15 cellular contexts compared by ENCODE assay signal in the genomic region with DNA sequence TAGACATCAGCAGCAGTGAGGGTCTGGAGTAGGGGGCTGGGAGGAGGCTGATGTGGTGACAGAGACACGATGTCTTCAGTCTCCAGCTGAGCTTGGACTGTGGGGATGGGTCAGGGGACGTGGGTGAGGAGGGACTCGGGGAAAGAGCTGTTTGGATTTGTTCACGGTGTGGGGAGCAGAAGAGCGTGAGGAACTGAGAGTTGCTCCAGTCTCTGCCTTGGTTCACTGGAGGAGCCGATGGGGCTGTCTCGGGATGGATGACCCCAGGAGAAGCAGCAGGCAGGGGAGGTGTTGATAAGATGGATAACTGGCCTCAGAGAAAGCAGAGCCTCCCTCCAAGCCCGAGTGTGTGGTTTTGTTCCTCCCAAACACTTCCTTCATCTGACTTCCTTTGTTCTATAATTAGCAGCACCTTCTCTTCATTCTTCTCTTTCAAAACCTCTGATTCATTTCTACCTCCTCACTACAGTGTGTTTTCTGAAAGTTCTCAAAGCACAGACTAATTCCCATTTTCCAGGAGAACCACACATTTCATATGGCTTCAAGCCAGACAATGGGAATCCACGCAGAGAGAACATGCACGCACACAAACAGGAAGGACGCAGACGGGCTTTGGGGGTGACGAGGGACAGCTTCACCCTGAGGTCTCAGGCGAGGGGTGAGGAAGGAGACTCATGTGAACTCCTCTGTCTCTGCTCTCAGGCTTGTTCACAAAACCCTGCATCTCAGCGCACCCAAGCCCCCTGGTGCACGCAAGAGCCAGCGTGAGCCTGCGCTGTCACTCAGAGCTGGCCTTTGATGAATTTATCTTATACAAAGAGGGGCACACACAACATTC. TPM values are rescaled to one million over a fixed set of nuclear protein-coding genes. Genes with fewer than 3 reads are reported as not detected.
DNase-seq lines count a peak whose midpoint lies in the region; ATAC-seq and TF ChIP-seq lines count a peak whose summit lies in the region.
"Had no signal": no experiment of that assay in that cellular context is flagged by ENCODE, and none has a peak within 500 bp of the region (broad histone marks: within the 10 kb centered on the region; RNA-seq: fewer than 3 reads in every experiment).

No MANE protein-coding gene starts in this region.

- ATAC-seq in central memory CD8-positive, alpha-beta T cell (replicated peaks; ENCODE audit: extremely low read depth, poor library complexity, severe bottlenecking), result no peak

- H3F3A ChIP-seq in neural progenitor cell (ENCODE audit: low read depth), result no peaks in the 10 kb centered on the region

- no peaks in the 10 kb centered on the region for H3K36me3 Mint-ChIP-seq in central memory CD8-positive, alpha-beta T cell (ENCODE audit: insufficient read depth)
- H3K36me3 Mint-ChIP-seq in neural progenitor cell, result no peaks in the 10 kb centered on the region

- H2AFZ ChIP-seq in neural progenitor cell (replicated peaks), result no peak overlapping the region

- H3K27me3 ChIP-seq in HAP-1 (ENCODE audit: low read depth), result no peaks in the 10 kb centered on the region
- no peaks in the 10 kb centered on the region for H3K27me3 ChIP-seq in neural progenitor cell
- H3K27me3 ChIP-seq: SJCRH30 had no signal

- H3K27me3 Mint-ChIP-seq in central memory CD8-positive, alpha-beta T cell, result peaks cover 52% of the 10 kb centered on the region
- H3K27me3 Mint-ChIP-seq in neural progenitor cell (ENCODE audit: insufficient read depth, low read depth), result peaks cover 6% of the 10 kb centered on the region

- in situ Hi-C loops in HAP-1 (cut with MboI; ENCODE audit: low sequenced_read_pairs), result no loop called here
- in situ Hi-C loops in GM13977 (cut with MboI; ENCODE audit: low pct_unique_long_range_greater_than_20kb, low sequenced_read_pairs, unreplicated experiment), result no loop called here

- H3K4me1 ChIP-seq in HAP-1 (no peaks in the 10 kb centered on the region), neural progenitor cell (no peaks in the 10 kb centered on the region)
- H3K4me1 ChIP-seq: SJCRH30 had no signal

- no peak overlapping the region for H3K9ac ChIP-seq in neural progenitor cell

- H3K27ac Mint-ChIP-seq in central memory CD8-positive, alpha-beta T cell (ENCODE audit: low read depth), result peak overlapping the region; percentile 3
- no peak overlapping the region for H3K27ac Mint-ChIP-seq in neural progenitor cell

- H4K20me1 ChIP-seq in neural progenitor cell (ENCODE audit: low read depth), result no peaks in the 10 kb centered on the region

- H3K4me1 Mint-ChIP-seq in central memory CD8-positive, alpha-beta T cell, result peaks cover 33% of the 10 kb centered on the region
- no peaks in the 10 kb centered on the region for H3K4me1 Mint-ChIP-seq in neural progenitor cell

- H3K9me3 Mint-ChIP-seq in central memory CD8-positive, alpha-beta T cell, result peaks cover 5% of the 10 kb centered on the region
- H3K9me3 Mint-ChIP-seq in neural progenitor cell, result peaks cover 8% of the 10 kb centered on the region

- H3K4me3 ChIP-seq in NB4 (ENCODE audit: low read depth, low read length), result no peak overlapping the region
- no peak overlapping the region for H3K4me3 ChIP-seq in HAP-1
- H3K4me3 ChIP-seq in neural progenitor cell, result no peak overlapping the region
- H3K4me3 ChIP-seq: SJCRH30, spleen had no signal

- H3K27ac ChIP-seq in neural progenitor cell, result no peak overlapping the region
- H3K27ac ChIP-seq: SJCRH30, spleen, VCaP had no signal

- no peak overlapping the region for H3K4me2 ChIP-seq in neural progenitor cell

- H3K9me3 ChIP-seq in HAP-1 (no peaks in the 10 kb centered on the region), neural progenitor cell (ENCODE audit: low read depth) (no peaks in the 10 kb centered on the region)
- H3K9me3 ChIP-seq: SJCRH30, spleen had no signal

- peak overlapping the region; percentile 38 for H3K4me3 Mint-ChIP-seq in central memory CD8-positive, alpha-beta T cell
- H3K4me3 Mint-ChIP-seq in neural progenitor cell, result no peak overlapping the region

- H3K36me3 ChIP-seq in HAP-1 (replicated peaks), result no peaks in the 10 kb centered on the region
- H3K36me3 ChIP-seq in neural progenitor cell, result no peaks in the 10 kb centered on the region
- H3K36me3 ChIP-seq: SJCRH30, spleen had no signal

- TF ChIP-seq CTCF in NB4 (IDR thresholded peaks at IDR 0.05; ENCODE audit: low read depth, low read length), result no peak
- no peak for TF ChIP-seq CTCF in GM13977 (IDR thresholded peaks at IDR 0.05; ENCODE audit: extremely low read depth, insufficient read depth, missing control alignments)
- no peak for TF ChIP-seq CTCF in neural progenitor cell (IDR thresholded peaks at IDR 0.05)

- H3K79me2 ChIP-seq in neural progenitor cell (ENCODE audit: low read depth), result no peaks in the 10 kb centered on the region

- DNase-seq in stimulated activated CD4-positive, alpha-beta T cell treated with anti-CD3 and anti-CD28 coated beads, Interleukin-4, amount 100 ng/mL, for 1 hour, result peak; percentile 6
- DNase-seq in stimulated activated CD4-positive, alpha-beta T cell treated with anti-CD3 and anti-CD28 coated beads, Interleukin-2, amount 100 ng/mL, for 48 hours, result no peak
- DNase-seq in NB4 (ENCODE audit: low read depth) (peak; percentile 24), HAP-1 (ENCODE audit: low spot score in 2 of 2) (no peak), GM13977 (ENCODE audit: low spot score) (no peak), neural progenitor cell (ENCODE audit: low spot score) (no peak)
- DNase-seq in central memory CD8-positive, alpha-beta T cell (ENCODE audit: low spot score in 2 of 2), result no peak
- DNase-seq in stimulated activated naive CD4-positive, alpha-beta T cell treated with Interleukin-2 at 50 U/mL for 16 hours (lab: John Stamatoyannopoulos, UW), result no peak
- DNase-seq: cortex of kidney; EL; NCI-H524; SJCRH30; spleen; stimulated activated CD8-positive, alpha-beta memory T cell treated with anti-CD3 and anti-CD28 coated beads, Interleukin-4, amount 100 ng/mL, for 48 hours had no signal

- no peak for TF ChIP-seq POLR2A in NB4 (IDR thresholded peaks at IDR 0.05; ENCODE audit: extremely low read depth, insufficient read length)

RNA-seq across cellular contexts. Expression of a gene that starts 18.6 kb away (rescaled TPM):
- not detected in 2 replicates for total RNA-seq in neural progenitor cell (ENCODE audit: low replicate concordance)
- total RNA-seq: SJCRH30 had no signal

RNA-seq across cellular contexts. Expression of a gene that starts 48.1 kb away (rescaled TPM):
- total RNA-seq in neural progenitor cell (ENCODE audit: low replicate concordance), result 1.1 TPM in 1 of 2 replicates, not detected in the other

RNA-seq across cellular contexts. Expression of a gene that starts 52.3 kb away (rescaled TPM):
- not detected in 2 replicates for total RNA-seq in neural progenitor cell (ENCODE audit: low replicate concordance)
- total RNA-seq: SJCRH30 had no signal

RNA-seq across cellular contexts. Expression of a gene that starts 57.7 kb away (rescaled TPM):
- total RNA-seq in neural progenitor cell (ENCODE audit: low replicate concordance), result 0.79 and 4.0 TPM in 2 replicates

Comparison
In these comparisons a context has a peak if more than half of its experiments do, and no peak if none do; other contexts are left out.
1. DNase-seq: peak in stimulated activated CD4-positive, alpha-beta T cell treated with anti-CD3 and anti-CD28 coated beads, Interleukin-4, amount 100 ng/mL, for 1 hour (single experiment) and NB4 (single experiment); none in stimulated activated CD4-positive, alpha-beta T cell treated with anti-CD3 and anti-CD28 coated beads, Interleukin-2, amount 100 ng/mL, for 48 hours (0 of 2), central memory CD8-positive, alpha-beta T cell (0 of 2), stimulated activated naive CD4-positive, alpha-beta T cell treated with Interleukin-2 at 50 U/mL for 16 hours (single experiment), HAP-1 (0 of 2), GM13977 (single experiment) and neural progenitor cell (single experiment).